Comparison of ENCODE assay signal across 8 cellular contexts in the genomic region with DNA sequence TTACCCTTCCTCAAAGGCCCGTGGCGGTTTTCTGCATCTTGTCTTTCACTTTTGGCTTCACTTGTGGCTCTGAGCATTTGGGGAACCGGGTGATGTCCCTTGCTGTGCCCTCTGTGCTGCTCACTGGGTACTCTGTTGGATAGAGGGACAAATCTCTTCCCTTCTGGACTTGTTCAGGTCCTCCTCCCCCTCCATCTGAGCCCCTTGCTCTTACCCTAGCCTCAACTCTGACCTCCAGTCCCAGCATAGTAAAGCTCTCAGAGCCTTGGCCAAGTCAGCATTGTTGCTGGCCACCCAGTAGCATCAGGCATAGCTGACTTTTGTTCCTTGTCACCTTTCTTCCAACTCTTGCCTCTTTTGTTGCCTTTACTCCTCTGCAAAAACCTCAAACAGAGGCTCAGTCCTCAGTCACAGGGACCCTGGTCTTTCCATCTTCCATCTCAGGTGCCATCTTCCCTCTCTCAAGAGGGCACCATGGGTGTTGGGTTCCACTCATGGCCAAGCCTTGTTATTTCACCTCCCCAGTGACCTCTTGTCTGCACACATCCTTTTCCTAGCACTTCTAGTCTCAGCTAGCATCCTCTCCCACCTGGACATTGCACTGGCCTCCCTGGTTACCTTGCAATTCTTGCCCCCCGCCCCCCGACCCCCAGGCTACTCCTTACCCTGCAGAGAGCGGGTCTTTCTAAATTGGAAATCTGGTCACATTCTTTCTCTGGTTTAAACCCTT. TPM values are rescaled to one million over a fixed set of nuclear protein-coding genes. Genes with fewer than 3 reads are reported as not detected.
DNase-seq lines count a peak whose midpoint lies in the region; ATAC-seq and TF ChIP-seq lines count a peak whose summit lies in the region.

No MANE protein-coding gene starts in this region.

- H3K4me3 ChIP-seq in HFF-Myc (replicated peaks; ENCODE audit: low read depth, low read length) (peak overlapping the region; percentile 92), kidney epithelial cell (ENCODE audit: low read depth, low read length) (peak overlapping the region; percentile 85)

- no peaks in the 10 kb centered on the region for H3K27me3 ChIP-seq in kidney epithelial cell (ENCODE audit: control insufficient read depth, insufficient read depth, low read length)

- WGBS in adipose tissue, 3 donors: 44 to 47% (median 46%) methylated on average over 6 of the region's 6 CpGs

- H3K27ac ChIP-seq in adipose tissue (ENCODE audit: low read depth, low read length): peak overlapping the region; percentile 51

- H3K36me3 ChIP-seq in kidney epithelial cell (ENCODE audit: control insufficient read depth, insufficient read depth, low read length): no peaks in the 10 kb centered on the region

- DNase-seq in DMS153 treated with DMSO at 0.1 percent for 48 hours (lab: John Stamatoyannopoulos, UW; ENCODE audit: unreplicated experiment) (peak; percentile 53), DMS153 (lab: John Stamatoyannopoulos, UW) (no peak), HFF-Myc (ENCODE audit: extremely low read depth, low read depth) (no peak), OCI-M1 (lab: John Stamatoyannopoulos, UW) (peak; percentile 95), kidney epithelial cell (ENCODE audit: low read depth) (no peak)
- DNase-seq in stimulated activated CD4-positive, alpha-beta T cell treated with anti-CD3 and anti-CD28 coated beads, TNF-alpha, amount 100 ng/mL, for 24 hours (ENCODE audit: low read depth in 3 of 3): peak in 2 of 3 experiments; percentile 62 to 73

- TF ChIP-seq CTCF in HFF-Myc (IDR thresholded peaks at IDR 0.05; ENCODE audit: low read depth, low read length, missing control alignments): no peak
- no peak for TF ChIP-seq CTCF in kidney epithelial cell (IDR thresholded peaks at IDR 0.05; ENCODE audit: insufficient read depth, low read length, poor library complexity, severe bottlenecking)

- no peak for ATAC-seq in GM18519 (IDR thresholded peaks at IDR 0.05; ENCODE audit: low FRiP score, unreplicated experiment)

RNA-seq across cellular contexts. Expression of gene PSMB10, which starts 0.4 kb away (rescaled TPM):
- 10 to 100 TPM; 69.8 to 81.9 (median 80.0) TPM for polyA plus RNA-seq in adipose tissue
- 33.9 and 36.6 TPM in 2 replicates for total RNA-seq in kidney epithelial cell

RNA-seq across cellular contexts. Expression of gene CTRL, which starts 5.4 kb away (rescaled TPM):
- 100 to 1,000 TPM in 1 of 3 donors, 1 to 10 TPM in 2; 1.3 to 627 (median 2.2) TPM for polyA plus RNA-seq in adipose tissue
- 5.5 TPM in 1 of 2 replicates, not detected in the other for total RNA-seq in kidney epithelial cell

RNA-seq across cellular contexts. Expression of gene LCAT, which starts 6.9 kb away (rescaled TPM):
- 10 to 100 TPM in 2 of 3 donors, 1 to 10 TPM in 1; 7.5 to 34.0 (median 18.5) TPM for polyA plus RNA-seq in adipose tissue
- total RNA-seq in kidney epithelial cell: 3.7 and 5.5 TPM in 2 replicates

RNA-seq across cellular contexts. Expression of gene SLC12A4, which starts 31.4 kb away (rescaled TPM):
- polyA plus RNA-seq in adipose tissue: 10 to 100 TPM; 13.2 to 56.9 (median 44.4) TPM
- total RNA-seq in kidney epithelial cell: 35.4 and 36.6 TPM in 2 replicates

RNA-seq across cellular contexts. Expression of gene DPEP3, which starts 43.3 kb away (rescaled TPM):
- polyA plus RNA-seq in adipose tissue: under 1 TPM in 1 of 3 donors, not detected in 2; 0.34 TPM
- not detected in 2 replicates for total RNA-seq in kidney epithelial cell

Comparison
In these comparisons a context has a peak if more than half of its experiments do, and no peak if none do; other contexts are left out.
1. DNase-seq: peak in DMS153 treated with DMSO at 0.1 percent for 48 hours (single experiment), OCI-M1 (single experiment) and stimulated activated CD4-positive, alpha-beta T cell treated with anti-CD3 and anti-CD28 coated beads, TNF-alpha, amount 100 ng/mL, for 24 hours (2 of 3); none in DMS153 (single experiment), HFF-Myc (single experiment) and kidney epithelial cell (single experiment).